In genomic region chr4:74311696-74312313, GRCh38 we compare ENCODE assay signal across 8 cellular contexts. TPM values are rescaled to one million over a fixed set of nuclear protein-coding genes. Genes with fewer than 3 reads are reported as not detected.
DNase-seq lines count a peak whose midpoint lies in the region; ATAC-seq and TF ChIP-seq lines count a peak whose summit lies in the region.

No MANE protein-coding gene starts in this region.

- H4K20me1 ChIP-seq in hepatocyte (ENCODE audit: insufficient read depth, poor library complexity, severe bottlenecking), result no peaks in the 10 kb centered on the region

- H3K9me3 ChIP-seq in hepatocyte (ENCODE audit: low read depth) (no peaks in the 10 kb centered on the region), suprapubic skin (no peaks in the 10 kb centered on the region)

- H3K4me1 ChIP-seq in hepatocyte (ENCODE audit: insufficient read depth) (no peaks in the 10 kb centered on the region), suprapubic skin (peaks cover 5% of the 10 kb centered on the region)

- no peak overlapping the region for H3K4me3 Mint-ChIP-seq in activated naive CD4-positive, alpha-beta T cell treated with anti-CD3 and anti-CD28 coated beads for 36 hours
- no peak overlapping the region for H3K4me3 Mint-ChIP-seq in WTC11

- no peaks in the 10 kb centered on the region for H3K36me3 ChIP-seq in hepatocyte (replicated peaks; ENCODE audit: insufficient read depth, low read depth)
- H3K36me3 ChIP-seq in suprapubic skin, result no peaks in the 10 kb centered on the region

- no peak for TF ChIP-seq POLR2A in NB4 (IDR thresholded peaks at IDR 0.05; ENCODE audit: extremely low read depth, insufficient read length)
- no peak for TF ChIP-seq POLR2A in suprapubic skin (IDR thresholded peaks at IDR 0.05)

- DNase-seq in activated naive CD4-positive, alpha-beta T cell treated with anti-CD3 and anti-CD28 coated beads for 36 hours, result peak; percentile 41
- no peak for DNase-seq in activated naive CD4-positive, alpha-beta T cell treated with Interleukin-2 at 50 U/mL for 16 hours
- DNase-seq in NB4 (ENCODE audit: low read depth) (peak; percentile 65), WTC11 (ENCODE audit: low spot score) (no peak), hepatocyte (ENCODE audit: low spot score) (peak; percentile 78), suprapubic skin (ENCODE audit: low spot score in 2 of 2) (no peak), omental fat pad (ENCODE audit: low spot score) (no peak)

- H3K27ac ChIP-seq in hepatocyte (no peak overlapping the region), suprapubic skin (no peak overlapping the region)

- no peak overlapping the region for H3K27ac Mint-ChIP-seq in activated naive CD4-positive, alpha-beta T cell treated with anti-CD3 and anti-CD28 coated beads for 36 hours
- H3K27ac Mint-ChIP-seq in WTC11, result no peak overlapping the region

- no peak overlapping the region for H3K4me2 ChIP-seq in hepatocyte

- 24% methylated on average over 4 of the region's 4 CpGs for WGBS in hepatocyte (ENCODE audit: low lambda C conversion rate, missing lambda C conversion rate)
- 24% methylated on average over 4 of the region's 4 CpGs for WGBS in suprapubic skin

- no peaks in the 10 kb centered on the region for H3K9me2 ChIP-seq in hepatocyte (replicated peaks; ENCODE audit: insufficient read depth)

- intact Hi-C loops in activated naive CD4-positive, alpha-beta T cell treated with anti-CD3 and anti-CD28 coated beads for 36 hours (cut with micrococcal nuclease), result loop anchor here (1.0 to 5.0 kb wide), 3 partner anchors 84 to 650 kb away; no protein-coding TSS in a partner anchor

- TF ChIP-seq EP300 in suprapubic skin (IDR thresholded peaks at IDR 0.05), result no peak

- H3K27me3 ChIP-seq in hepatocyte, result no peaks in the 10 kb centered on the region
- H3K27me3 ChIP-seq in suprapubic skin, result no peaks in the 10 kb centered on the region

- TF ChIP-seq CTCF in NB4 (IDR thresholded peaks at IDR 0.05; ENCODE audit: low read depth, low read length) (peak; percentile 47), WTC11 (IDR thresholded peaks at IDR 0.05) (no peak), hepatocyte (IDR thresholded peaks at IDR 0.05; ENCODE audit: poor library complexity) (peak; percentile 71), suprapubic skin (IDR thresholded peaks at IDR 0.05) (peak; percentile 13 to 48), omental fat pad (IDR thresholded peaks at IDR 0.05) (no peak)

- no peaks in the 10 kb centered on the region for H3K27me3 Mint-ChIP-seq in activated naive CD4-positive, alpha-beta T cell treated with anti-CD3 and anti-CD28 coated beads for 36 hours (ENCODE audit: low read depth)
- H3K27me3 Mint-ChIP-seq in WTC11 (ENCODE audit: low read depth), result no peaks in the 10 kb centered on the region

- H3K9me3 Mint-ChIP-seq in activated naive CD4-positive, alpha-beta T cell treated with anti-CD3 and anti-CD28 coated beads for 36 hours, result no peaks in the 10 kb centered on the region
- no peaks in the 10 kb centered on the region for H3K9me3 Mint-ChIP-seq in WTC11

- H2AFZ ChIP-seq in hepatocyte, result no peak overlapping the region

- ATAC-seq in GM21619 (IDR thresholded peaks at IDR 0.05; ENCODE audit: unreplicated experiment), result peak; percentile 74
- ATAC-seq in WTC11, result peak; percentile 43; the same call in 1 of the 2 replicates
- no peak for ATAC-seq in omental fat pad (ENCODE audit: low FRiP score)

- no peaks in the 10 kb centered on the region for H3K79me2 ChIP-seq in hepatocyte

- no peaks in the 10 kb centered on the region for H3K36me3 Mint-ChIP-seq in activated naive CD4-positive, alpha-beta T cell treated with anti-CD3 and anti-CD28 coated beads for 36 hours (ENCODE audit: low read depth)
- no peaks in the 10 kb centered on the region for H3K36me3 Mint-ChIP-seq in WTC11

- H3K4me1 Mint-ChIP-seq in activated naive CD4-positive, alpha-beta T cell treated with anti-CD3 and anti-CD28 coated beads for 36 hours (ENCODE audit: low read depth), result peaks cover 14% of the 10 kb centered on the region
- H3K4me1 Mint-ChIP-seq in WTC11, result peaks cover 4% of the 10 kb centered on the region

- CTCF ChIA-PET in activated naive CD4-positive, alpha-beta T cell treated with anti-CD3 and anti-CD28 coated beads for 36 hours (lab: Charles Lee), result interaction anchor here (0.5 to 1.1 kb wide), 3 partner anchors 83 to 121 kb away, joined by 3 to 6 read pairs (median 5); no protein-coding TSS in a partner anchor
- CTCF ChIA-PET in WTC11 (lab: Charles Lee), result interaction anchor here (0.5 to 1.1 kb wide), 4 partner anchors 21 to 123 kb away, joined by 3 to 9 read pairs (median 5); no protein-coding TSS in a partner anchor

- H3K4me3 ChIP-seq in NB4 (ENCODE audit: low read depth, low read length) (no peak overlapping the region), hepatocyte (no peak overlapping the region), suprapubic skin (no peak overlapping the region)

- POLR2A ChIA-PET in WTC11 (lab: Charles Lee), result no interaction called here

TF ChIP-seq in WTC11, 78 proteins besides CTCF, POLR2A, EP300 and RAD21 (continues in another document):
- TF ChIP-seq NR3C1 (CRISPR knock-in tag; conservative IDR thresholded peaks at IDR 0.05; ENCODE audit: low read depth), result no peak
- TF ChIP-seq FOXP1 (CRISPR knock-in tag; IDR thresholded peaks at IDR 0.05; ENCODE audit: borderline replicate concordance), result no peak
- no peak for TF ChIP-seq GTF2I (CRISPR knock-in tag; conservative IDR thresholded peaks at IDR 0.05)
- no peak for TF ChIP-seq ZNF281 (CRISPR knock-in tag; IDR thresholded peaks at IDR 0.05)
- TF ChIP-seq MXD4 (CRISPR knock-in tag; IDR thresholded peaks at IDR 0.05; ENCODE audit: borderline replicate concordance), result no peak
- no peak for TF ChIP-seq ARID4B (CRISPR knock-in tag; IDR thresholded peaks at IDR 0.05; ENCODE audit: borderline replicate concordance)

RNA-seq across cellular contexts. Expression of gene EPGN, which starts 3.5 kb away (rescaled TPM):
- not detected for total RNA-seq in activated naive CD4-positive, alpha-beta T cell treated with anti-CD3 and anti-CD28 coated beads for 36 hours
- total RNA-seq in WTC11 (2021) (not detected in 3 replicates), hepatocyte (0.56 and 1.2 TPM in 2 replicates), suprapubic skin (10 to 100 TPM in 3 of 4 donors, 1 to 10 TPM in 1; 8.8 to 28.2 (median 16.5) TPM), omental fat pad (1 to 10 TPM in 2 of 4 donors, not detected in 2; 2.5 to 8.4 TPM)
- 0.24 and 2.2 TPM in 2 replicates for polyA plus RNA-seq in hepatocyte

RNA-seq across cellular contexts. Expression of gene EREG, which starts 53.1 kb away (rescaled TPM):
- not detected for total RNA-seq in activated naive CD4-positive, alpha-beta T cell treated with anti-CD3 and anti-CD28 coated beads for 36 hours
- 0.05 to 0.23 TPM (median 0.09 TPM) in 3 replicates for total RNA-seq in WTC11 (2021)
- 18.9 and 28.3 TPM in 2 replicates for total RNA-seq in hepatocyte
- 4.5 and 5.7 TPM in 2 replicates for polyA plus RNA-seq in hepatocyte
- total RNA-seq in suprapubic skin, result 10 to 100 TPM in 2 of 4 donors, 1 to 10 TPM in 2; 9.4 to 63.8 (median 31.6) TPM
- total RNA-seq in omental fat pad, result 10 to 100 TPM in 1 of 4 donors, 1 to 10 TPM in 3; 1.7 to 16.3 (median 7.9) TPM

Comparison
In these comparisons a context has a peak if more than half of its experiments do, and no peak if none do; other contexts are left out.
1. DNase-seq: peak in activated naive CD4-positive, alpha-beta T cell treated with anti-CD3 and anti-CD28 coated beads for 36 hours (single experiment), NB4 (single experiment) and hepatocyte (single experiment); none in activated naive CD4-positive, alpha-beta T cell treated with Interleukin-2 at 50 U/mL for 16 hours (single experiment), WTC11 (single experiment), suprapubic skin (0 of 2) and omental fat pad (single experiment).
2. CTCF ChIP-seq: peak in NB4 (single experiment), hepatocyte (single experiment) and suprapubic skin (2 of 2); none in WTC11 (single experiment) and omental fat pad (0 of 3).